ENCODE assay signal across 11 cellular contexts in genomic region chr2:174117951-174118930, GRCh38.
A peak's percentile ranks its signal among the peaks of the same experiment; 100 is the strongest.
DNase-seq lines count a peak whose midpoint lies in the region; ATAC-seq, FAIRE-seq and TF ChIP-seq lines count a peak whose summit lies in the region.
"Had no signal": no experiment of that assay in that cellular context is flagged by ENCODE, and none has a peak within 500 bp of the region (broad histone marks: within the 10 kb centered on the region; RNA-seq: fewer than 3 reads in every experiment).

No MANE protein-coding gene starts in this region.

- peaks cover 27% of the 10 kb centered on the region for H3K36me3 ChIP-seq in MG63
- no peaks in the 10 kb centered on the region for H3K36me3 ChIP-seq in bronchial epithelial cell (ENCODE audit: control insufficient read depth, insufficient read depth, low read length)

- BruUV-seq in Calu3 (replicated peaks; lab: Mats Ljungman, UMichigan): no TSS peak

- H3K27me3 ChIP-seq in MG63 (no peaks in the 10 kb centered on the region), bronchial epithelial cell (ENCODE audit: control insufficient read depth, insufficient read depth, low read length) (no peaks in the 10 kb centered on the region)

- no peak for TF ChIP-seq CTCF in Calu3 (IDR thresholded peaks at IDR 0.05; ENCODE audit: unreplicated experiment)
- no peak for TF ChIP-seq CTCF in bronchial epithelial cell (IDR thresholded peaks at IDR 0.05; ENCODE audit: insufficient read depth, low read length, severe bottlenecking)

- no peaks in the 10 kb centered on the region for H3K27me3 Mint-ChIP-seq in Calu3 (ENCODE audit: unreplicated experiment)

- ATAC-seq in HG03442 (IDR thresholded peaks at IDR 0.05; ENCODE audit: unreplicated experiment): no peak
- ATAC-seq in GM18519 (IDR thresholded peaks at IDR 0.05; ENCODE audit: low FRiP score, unreplicated experiment): no peak
- ATAC-seq: stimulated activated naive CD8-positive, alpha-beta T cell treated with anti-CD3 and anti-CD28 coated beads, Interleukin-15, Interleukin-2, amounts not matched to agents 100 U/mL and 50 U/mL, for 24 hours had no signal

- H3K27ac Mint-ChIP-seq in Calu3 (ENCODE audit: unreplicated experiment): peak overlapping the region; percentile 18

- CTCF ChIA-PET in Calu3 (lab: Charles Lee): interaction anchor here (0.5 kb wide), 1 partner anchor 568 kb away, joined by 3 read pairs; no protein-coding TSS in a partner anchor

- no peaks in the 10 kb centered on the region for H3K36me3 Mint-ChIP-seq in Calu3 (ENCODE audit: insufficient read depth, unreplicated experiment)

- DNase-seq in Calu3: no peak
- DNase-seq in MG63: peak; percentile 15
- peak; percentile 71 for DNase-seq in bronchial epithelial cell (ENCODE audit: low read depth)
- peak; percentile 14 to 67 for DNase-seq in lung microvascular endothelial cell (ENCODE audit: low read depth in 2 of 2)
- DNase-seq in D341Med (ENCODE audit: low spot score): no peak
- no peak for DNase-seq in ureter (ENCODE audit: low spot score)
- DNase-seq: activated CD8-positive, alpha-beta memory T cell treated with anti-CD3 and anti-CD28 coated beads, Interleukin-2, amount 50 U/mL, for 48 hours; stimulated activated naive CD8-positive, alpha-beta T cell treated with anti-CD3 and anti-CD28 coated beads, Interleukin-15, Interleukin-2, amounts not matched to agents 100 U/mL and 50 U/mL, for 24 hours had no signal

- no peaks in the 10 kb centered on the region for H3K9me3 ChIP-seq in MG63

- no peak for FAIRE-seq in bronchial epithelial cell (lab: Jason Lieb, UNC)
- FAIRE-seq: colon had no signal

- H3K4me1 Mint-ChIP-seq in Calu3 (ENCODE audit: low read depth, unreplicated experiment): peaks cover 28% of the 10 kb centered on the region

- no peak overlapping the region for H3K4me3 Mint-ChIP-seq in Calu3 (ENCODE audit: low read depth, unreplicated experiment)

- no peaks in the 10 kb centered on the region for H3K9me3 Mint-ChIP-seq in Calu3 (ENCODE audit: low read depth, unreplicated experiment)

- intact Hi-C loops in Calu3 (cut with micrococcal nuclease; ENCODE audit: unreplicated experiment): no loop called here

- no peak overlapping the region for H3K4me3 ChIP-seq in MG63
- no peak overlapping the region for H3K4me3 ChIP-seq in bronchial epithelial cell (ENCODE audit: low read depth, low read length)

Comparison
In these comparisons a context has a peak if more than half of its experiments do, and no peak if none do; other contexts are left out.
1. DNase-seq: peak in MG63 (single experiment), bronchial epithelial cell (single experiment) and lung microvascular endothelial cell (2 of 2); none in Calu3 (single experiment), D341Med (single experiment) and ureter (single experiment).